ENCODE assay signal across 28 cellular contexts in genomic region chr16:2146739-2147138, GRCh38. TPM values are rescaled to one million over a fixed set of nuclear protein-coding genes. Genes with fewer than 3 reads are reported as not detected.
DNase-seq lines count a peak whose midpoint lies in the region; ATAC-seq and TF ChIP-seq lines count a peak whose summit lies in the region.
"Had no signal": no experiment of that assay in that cellular context is flagged by ENCODE, and none has a peak within 500 bp of the region (broad histone marks: within the 10 kb centered on the region; RNA-seq: fewer than 3 reads in every experiment).

No MANE protein-coding gene starts in this region.

- no peak overlapping the region for H3K27ac ChIP-seq in CD4-positive, alpha-beta T cell (ENCODE audit: low read depth, low read length)
- H3K27ac ChIP-seq in RWPE1 (peak overlapping the region; percentile 100), neural progenitor cell (no peak overlapping the region), gastroesophageal sphincter (no peak overlapping the region)
- H3K27ac ChIP-seq: GM23248 had no signal

- H3K36me3 ChIP-seq in neural progenitor cell = no peaks in the 10 kb centered on the region
- H3K36me3 ChIP-seq in gastroesophageal sphincter = peaks cover 0 to 7% of the 10 kb centered on the region in 2 donors
- H3K36me3 ChIP-seq: ovary, transverse colon had no signal

- POLR2A ChIA-PET in CD4-positive, alpha-beta T cell (lab: Charles Lee) = interaction anchor here (0.6 to 1.7 kb wide), 4 partner anchors 8 to 1451 kb away, joined by 3 to 12 read pairs (median 3); partner anchors contain the start of genes NTHL1, TRAF7 and TSC2
- POLR2A ChIA-PET in RWPE1 (lab: Yijun Ruan, JAX; ENCODE audit: low non-redundant PET) = no interaction called here

- WGBS in gastroesophageal sphincter (ENCODE audit: low coverage in 1 of 2), 2 donors = 94% methylated on average over 3 of the region's 11 CpGs; no CpG with 5 or more reads in 1 of the 2 donors

- H3K36me3 Mint-ChIP-seq in CD4-positive, alpha-beta T cell (ENCODE audit: low read depth) = no peaks in the 10 kb centered on the region
- H3K36me3 Mint-ChIP-seq in effector memory CD8-positive, alpha-beta T cell (ENCODE audit: insufficient read depth) = peaks cover 5% of the 10 kb centered on the region
- H3K36me3 Mint-ChIP-seq in neural progenitor cell = peaks cover 4% of the 10 kb centered on the region

- no peaks in the 10 kb centered on the region for H3K9me3 ChIP-seq in CD4-positive, alpha-beta T cell (ENCODE audit: control insufficient read depth, low read length)
- H3K9me3 ChIP-seq in neural progenitor cell (ENCODE audit: low read depth) (no peaks in the 10 kb centered on the region), gastroesophageal sphincter (no peaks in the 10 kb centered on the region)
- H3K9me3 ChIP-seq: ovary, transverse colon had no signal

- H3K79me2 ChIP-seq in neural progenitor cell (ENCODE audit: low read depth) = peaks cover 9% of the 10 kb centered on the region

- H3K9ac ChIP-seq in neural progenitor cell = no peak overlapping the region
- H3K9ac ChIP-seq: GM23248 had no signal

- CTCF ChIA-PET in CD4-positive, alpha-beta T cell (lab: Charles Lee) = interaction anchor here (0.6 to 1.0 kb wide), 3 partner anchors 21 to 130 kb away, joined by 3 read pairs; no protein-coding TSS in a partner anchor
- CTCF ChIA-PET in RWPE1 (lab: Yijun Ruan, JAX) = interaction anchor here (0.6 to 1.4 kb wide), 2 partner anchors 117 to 124 kb away, joined by 3 to 6 read pairs; no protein-coding TSS in a partner anchor

- intact Hi-C loops in CD4-positive, alpha-beta T cell (cut with DNase I, micrococcal nuclease) = loop anchor here in 1 of 2 experiments (10.0 kb wide), 1 partner anchor 372 kb away; the partner anchor contains the start of genes EME2, MRPS34 and NME3

- no peaks in the 10 kb centered on the region for H3K9me3 Mint-ChIP-seq in CD4-positive, alpha-beta T cell
- H3K9me3 Mint-ChIP-seq in effector memory CD8-positive, alpha-beta T cell = no peaks in the 10 kb centered on the region
- H3K9me3 Mint-ChIP-seq in neural progenitor cell = no peaks in the 10 kb centered on the region
- H3K9me3 Mint-ChIP-seq: activated CD4-positive, alpha-beta memory T cell treated with anti-CD3 and anti-CD28 coated beads for 36 hours; activated naive CD4-positive, alpha-beta T cell treated with anti-CD3 and anti-CD28 coated beads, Interleukin-2, amount 50 U/mL, for 72 hours; CD4-positive, CD25-positive, alpha-beta regulatory T cell; naive thymus-derived CD8-positive, alpha-beta T cell; T-cell had no signal

- H3K4me3 Mint-ChIP-seq in CD4-positive, alpha-beta T cell = peak overlapping the region; percentile 60
- H3K4me3 Mint-ChIP-seq in effector memory CD8-positive, alpha-beta T cell = peak overlapping the region; percentile 8 to 32
- H3K4me3 Mint-ChIP-seq in neural progenitor cell = peak overlapping the region; percentile 52
- H3K4me3 Mint-ChIP-seq: activated CD4-positive, alpha-beta memory T cell treated with anti-CD3 and anti-CD28 coated beads for 36 hours had no signal

- no peak for DNase-seq in CD4-positive, alpha-beta T cell
- DNase-seq in RWPE1 (ENCODE audit: low spot score) = no peak
- DNase-seq in effector memory CD8-positive, alpha-beta T cell = no peak
- DNase-seq in neural progenitor cell (ENCODE audit: low spot score) = no peak
- DNase-seq: activated CD4-positive, alpha-beta memory T cell treated with anti-CD3 and anti-CD28 coated beads for 36 hours; activated CD8-positive, alpha-beta memory T cell treated with anti-CD3 and anti-CD28 coated beads, Interleukin-2, amount 50 U/mL, for 48 hours; CD4-positive, CD25-positive, alpha-beta regulatory T cell; central memory CD4-positive, alpha-beta T cell; dermis blood vessel endothelial cell; GM23248; islet precursor cell; midbrain; naive thymus-derived CD8-positive, alpha-beta T cell; NCI-H1048; NCI-H187; NCI-H2171 treated with DMSO at 0.1 percent for 48 hours; NCI-H510A treated with DMSO at 0.1 percent for 48 hours; ovary; SIG-M5; small intestine; stimulated activated CD4-positive, alpha-beta T cell treated with anti-CD3 and anti-CD28 coated beads, Interleukin-1b, Interleukin-23, amount 100 ng/mL, for 48 hours; T-cell; transverse colon had no signal

- no peak overlapping the region for H2AFZ ChIP-seq in neural progenitor cell (replicated peaks)
- H2AFZ ChIP-seq: GM23248 had no signal

- no peak for TF ChIP-seq EP300 in gastroesophageal sphincter (IDR thresholded peaks at IDR 0.05)

- H4K20me1 ChIP-seq in neural progenitor cell (ENCODE audit: low read depth) = peaks cover 51% of the 10 kb centered on the region

- no peak overlapping the region for H3K27ac Mint-ChIP-seq in CD4-positive, alpha-beta T cell
- no peak overlapping the region for H3K27ac Mint-ChIP-seq in effector memory CD8-positive, alpha-beta T cell
- H3K27ac Mint-ChIP-seq in neural progenitor cell = no peak overlapping the region
- H3K27ac Mint-ChIP-seq: activated CD4-positive, alpha-beta memory T cell treated with anti-CD3 and anti-CD28 coated beads for 36 hours; activated naive CD4-positive, alpha-beta T cell treated with anti-CD3 and anti-CD28 coated beads, Interleukin-2, amount 50 U/mL, for 72 hours; CD4-positive, CD25-positive, alpha-beta regulatory T cell; T-cell had no signal

- peaks cover 5% of the 10 kb centered on the region for H3K4me1 Mint-ChIP-seq in CD4-positive, alpha-beta T cell (ENCODE audit: low read depth)
- H3K4me1 Mint-ChIP-seq in effector memory CD8-positive, alpha-beta T cell (ENCODE audit: low read depth in 2 of 2) = peaks cover 7 to 11% of the 10 kb centered on the region in 2 donors
- H3K4me1 Mint-ChIP-seq in neural progenitor cell = peaks cover 29% of the 10 kb centered on the region

- no peaks in the 10 kb centered on the region for H3K27me3 ChIP-seq in CD4-positive, alpha-beta T cell (ENCODE audit: control insufficient read depth, insufficient read depth, low read length)
- H3K27me3 ChIP-seq in neural progenitor cell (peaks cover 16% of the 10 kb centered on the region), gastroesophageal sphincter (no peaks in the 10 kb centered on the region)
- H3K27me3 ChIP-seq: ovary, transverse colon had no signal

- no peaks in the 10 kb centered on the region for H3K27me3 Mint-ChIP-seq in CD4-positive, alpha-beta T cell
- no peaks in the 10 kb centered on the region for H3K27me3 Mint-ChIP-seq in effector memory CD8-positive, alpha-beta T cell
- H3K27me3 Mint-ChIP-seq in neural progenitor cell (ENCODE audit: insufficient read depth, low read depth) = peaks cover 8% of the 10 kb centered on the region
- H3K27me3 Mint-ChIP-seq: activated CD4-positive, alpha-beta memory T cell treated with anti-CD3 and anti-CD28 coated beads for 36 hours; naive thymus-derived CD8-positive, alpha-beta T cell; T-cell had no signal

- H3F3A ChIP-seq in neural progenitor cell (ENCODE audit: low read depth) = peaks cover 62% of the 10 kb centered on the region

- H3K4me2 ChIP-seq in neural progenitor cell = no peak overlapping the region

- TF ChIP-seq POLR2A in gastroesophageal sphincter (IDR thresholded peaks at IDR 0.05) = no peak

- no peak for TF ChIP-seq CTCF in CD4-positive, alpha-beta T cell (IDR thresholded peaks at IDR 0.05)
- TF ChIP-seq CTCF in RWPE1 (conservative IDR thresholded peaks at IDR 0.05; ENCODE audit: low read depth) = no peak
- TF ChIP-seq CTCF in neural progenitor cell (IDR thresholded peaks at IDR 0.05) = no peak
- no peak for TF ChIP-seq CTCF in gastroesophageal sphincter (IDR thresholded peaks at IDR 0.05)

- ATAC-seq in CD4-positive, alpha-beta T cell (ENCODE audit: poor library complexity) = no peak
- no peak for ATAC-seq in effector memory CD8-positive, alpha-beta T cell (replicated peaks)
- ATAC-seq in GM19351 (IDR thresholded peaks at IDR 0.05; ENCODE audit: unreplicated experiment) = no peak
- ATAC-seq in HG03378 (IDR thresholded peaks at IDR 0.05; ENCODE audit: unreplicated experiment) = no peak
- ATAC-seq in gastroesophageal sphincter = no peak
- ATAC-seq: activated CD4-positive, CD25-positive, alpha-beta regulatory T cell treated with anti-CD3 and anti-CD28 coated beads, Interleukin-2, amount 50 U/mL, for 24 hours; activated naive CD4-positive, alpha-beta T cell treated with anti-CD3 and anti-CD28 coated beads, Interleukin-2, amount 50 U/mL, for 72 hours; naive thymus-derived CD8-positive, alpha-beta T cell; T-cell had no signal

- H3K4me1 ChIP-seq in neural progenitor cell (peaks cover 29% of the 10 kb centered on the region), gastroesophageal sphincter (peaks cover 5 to 44% (median 28%) of the 10 kb centered on the region in 3 donors)

- no peak overlapping the region for H3K4me3 ChIP-seq in neural progenitor cell
- no peak overlapping the region for H3K4me3 ChIP-seq in gastroesophageal sphincter
- H3K4me3 ChIP-seq: GM23248, ovary, transverse colon had no signal

RNA-seq across cellular contexts. Expression of gene RAB26, which starts 1.7 kb away (rescaled TPM):
- not detected for total RNA-seq in CD4-positive, alpha-beta T cell
- total RNA-seq in neural progenitor cell (ENCODE audit: low replicate concordance) (2.1 and 4.4 TPM in 2 replicates), gastroesophageal sphincter (1 to 10 TPM in 1 of 4 donors, under 1 TPM in 1, not detected in 2; 0.39 to 1.0 TPM)
- total RNA-seq: CD4-positive, CD25-positive, alpha-beta regulatory T cell; GM23248; naive thymus-derived CD8-positive, alpha-beta T cell had no signal

RNA-seq across cellular contexts. Expression of gene TRAF7, which starts 8.8 kb away (rescaled TPM):
- total RNA-seq in CD4-positive, alpha-beta T cell = 10 to 100 TPM; 19.9 to 24.0 TPM
- total RNA-seq in neural progenitor cell (ENCODE audit: low replicate concordance) = 24.1 and 63.6 TPM in 2 replicates
- 10 to 100 TPM; 36.3 to 70.1 (median 56.3) TPM for total RNA-seq in gastroesophageal sphincter

RNA-seq across cellular contexts. Expression of gene PKD1, which starts 11.0 kb away (rescaled TPM):
- total RNA-seq in CD4-positive, alpha-beta T cell = 10 to 100 TPM; 80.3 to 85.6 TPM
- total RNA-seq in neural progenitor cell (ENCODE audit: low replicate concordance) (16.9 and 73.4 TPM in 2 replicates), gastroesophageal sphincter (100 to 1,000 TPM; 181 to 492 (median 352) TPM)

RNA-seq across cellular contexts. Expression of gene CASKIN1, which starts 49.7 kb away (rescaled TPM):
- under 1 TPM in 1 of 2 experiments, not detected in 1; 0.06 TPM for total RNA-seq in CD4-positive, alpha-beta T cell
- total RNA-seq in neural progenitor cell (ENCODE audit: low replicate concordance) (1.6 and 9.0 TPM in 2 replicates), gastroesophageal sphincter (under 1 TPM in 2 of 4 donors, not detected in 2; 0.27 to 0.35 TPM)
- total RNA-seq: CD4-positive, CD25-positive, alpha-beta regulatory T cell; GM23248 had no signal

RNA-seq across cellular contexts. Expression of gene MLST8, which starts 58.5 kb away (rescaled TPM):
- total RNA-seq in CD4-positive, alpha-beta T cell = 10 to 100 TPM; 22.9 to 26.4 TPM
- total RNA-seq in neural progenitor cell (ENCODE audit: low replicate concordance) = 24.9 and 89.0 TPM in 2 replicates
- total RNA-seq in gastroesophageal sphincter = 10 to 100 TPM; 29.0 to 50.8 (median 34.1) TPM
